In genomic region chr12:24014240-24014639, GRCh38 we compare ENCODE assay signal across 17 cellular contexts.
DNase-seq lines count a peak whose midpoint lies in the region; ATAC-seq, FAIRE-seq and TF ChIP-seq lines count a peak whose summit lies in the region.
"Had no signal": no experiment of that assay in that cellular context is flagged by ENCODE, and none has a peak within 500 bp of the region (broad histone marks: within the 10 kb centered on the region; RNA-seq: fewer than 3 reads in every experiment).

No MANE protein-coding gene starts in this region.

- BruUV-seq in HepG2 (replicated peaks; lab: Mats Ljungman, UMichigan), result no TSS peak

- H3K27me3 Mint-ChIP-seq in brain (no peaks in the 10 kb centered on the region), type B pancreatic cell (peaks cover 3% of the 10 kb centered on the region)
- H3K27me3 Mint-ChIP-seq: CD4-positive, alpha-beta memory T cell; IgD-negative memory B cell had no signal

- H3K36me3 ChIP-seq in Karpas-422 (ENCODE audit: insufficient read depth, low read length) (no peaks in the 10 kb centered on the region), iPS-20b (ENCODE audit: insufficient read depth, low read depth, low read length) (no peaks in the 10 kb centered on the region), HepG2 (replicated peaks in 1 of 2; ENCODE audit: control insufficient read depth in 1 of 2, insufficient read depth in 2 of 2, low read length in 2 of 2) (peaks cover 0 to 1% of the 10 kb centered on the region in 2 experiments; a peak in 1 of 5 replicates)
- H3K36me3 ChIP-seq: BE2C, HAP-1 had no signal

- H3K4me1 ChIP-seq in Karpas-422 (ENCODE audit: low read length), result no peaks in the 10 kb centered on the region
- H3K4me1 ChIP-seq in iPS-20b (ENCODE audit: insufficient read depth, low read length), result peaks cover 8% of the 10 kb centered on the region; the same call in 1 of the 2 replicates
- peaks cover 35% of the 10 kb centered on the region for H3K4me1 ChIP-seq in HepG2 (ENCODE audit: insufficient read depth, low read length)
- H3K4me1 ChIP-seq: BE2C had no signal

- no peak for FAIRE-seq in HepG2 (lab: Jason Lieb, UNC)
- FAIRE-seq: GM12891, GM19239, H1 had no signal

- CTCF ChIA-PET in HepG2 (lab: Yijun Ruan, JAX; ENCODE audit: low intra/inter-chr PET ratio, low total read pairs), result no interaction called here

- H4K20me1 ChIP-seq in Karpas-422 (ENCODE audit: insufficient read depth, low read depth, low read length) (no peaks in the 10 kb centered on the region), HepG2 (ENCODE audit: insufficient read depth, low read length) (no peaks in the 10 kb centered on the region)

- ATAC-seq in HepG2, result no peak
- no peak for ATAC-seq in GM18867 (IDR thresholded peaks at IDR 0.05; ENCODE audit: unreplicated experiment)

- H3K36me3 Mint-ChIP-seq in brain (peaks cover 5% of the 10 kb centered on the region), type B pancreatic cell (peaks cover 8% of the 10 kb centered on the region)
- H3K36me3 Mint-ChIP-seq: CD4-positive, alpha-beta memory T cell had no signal

- no peak for TF ChIP-seq POLR2A in HepG2 (IDR thresholded peaks at IDR 0.05; ENCODE audit: insufficient read depth in 1 of 2, low read depth in 2 of 2, low read length in 2 of 2)

- in situ Hi-C loops in HepG2 (cut with HindIII; ENCODE audit: extremely low pct_ligation_motif_present, low pct_unique_long_range_greater_than_20kb), result loop anchor here (25.0 kb wide), 1 partner anchor 548 kb away; no protein-coding TSS in a partner anchor

- H3K9me2 ChIP-seq in Karpas-422 (replicated peaks; ENCODE audit: insufficient read depth, low read length), result no peaks in the 10 kb centered on the region

- H3K4me3 ChIP-seq in Karpas-422 (ENCODE audit: low read length) (no peak overlapping the region), iPS-20b (ENCODE audit: low read length) (0 out of 2 replicates have a peak overlapping the region, but pooled peaks have one; percentile 11), HepG2 (replicated peaks in 1 of 3; ENCODE audit: insufficient read depth in 1 of 3, low read depth in 2 of 3, low read length in 3 of 3) (no peak overlapping the region)
- H3K4me3 ChIP-seq: HAP-1 had no signal

- H3K9ac ChIP-seq in Karpas-422 (ENCODE audit: low read length), result no peak overlapping the region
- H3K9ac ChIP-seq in iPS-20b (ENCODE audit: low read depth, low read length), result no peak overlapping the region
- H3K9ac ChIP-seq in HepG2 (ENCODE audit: insufficient read depth, low read depth, low read length), result no peak overlapping the region
- H3K9ac ChIP-seq: KMS-11 had no signal

- POLR2A ChIA-PET in HepG2 (lab: Yijun Ruan, JAX), result interaction anchor here (1.3 kb wide), 1 partner anchor 31 kb away, joined by 3 read pairs; no protein-coding TSS in a partner anchor

- TF ChIP-seq RAD21 in HepG2 (CRISPR knock-in tag; IDR thresholded peaks at IDR 0.05), result no peak

- no peak overlapping the region for H2AFZ ChIP-seq in Karpas-422 (ENCODE audit: low read length)
- H2AFZ ChIP-seq in HepG2 (ENCODE audit: low read length), result no peak overlapping the region

- H3K9me3 ChIP-seq in Karpas-422 (ENCODE audit: low read length) (no peaks in the 10 kb centered on the region), iPS-20b (ENCODE audit: insufficient read depth, low read depth, low read length) (no peaks in the 10 kb centered on the region), HepG2 (ENCODE audit: low read length) (no peaks in the 10 kb centered on the region)
- H3K9me3 ChIP-seq: BE2C, HAP-1 had no signal

- WGBS in HepG2 (ENCODE audit: low lambda C conversion rate), result 98% methylated on average over 4 of the region's 4 CpGs

- no peak for TF ChIP-seq EP300 in HepG2 (IDR thresholded peaks at IDR 0.05; ENCODE audit: low read depth in 2 of 2, low read length in 2 of 2)
- TF ChIP-seq EP300 in HepG2 (CRISPR knock-in tag; IDR thresholded peaks at IDR 0.05; ENCODE audit: borderline replicate concordance), result no peak

- H3K27me3 ChIP-seq in Karpas-422 (ENCODE audit: low read length) (no peaks in the 10 kb centered on the region), iPS-20b (ENCODE audit: insufficient read depth, low read length) (peaks cover 50% of the 10 kb centered on the region), HepG2 (ENCODE audit: control insufficient read depth in 1 of 2, insufficient read depth in 2 of 2, low read length in 2 of 2) (no peaks in the 10 kb centered on the region)
- H3K27me3 ChIP-seq: BE2C had no signal

- H3K4me2 ChIP-seq in Karpas-422 (ENCODE audit: low read depth, low read length, poor library complexity, severe bottlenecking) (no peak overlapping the region), HepG2 (ENCODE audit: low read depth, low read length) (no peak overlapping the region)
- H3K4me2 ChIP-seq: KMS-11 had no signal

- peaks cover 42% of the 10 kb centered on the region for H3K4me1 Mint-ChIP-seq in brain
- H3K4me1 Mint-ChIP-seq in type B pancreatic cell (ENCODE audit: unreplicated experiment), result peaks cover 12% of the 10 kb centered on the region
- H3K4me1 Mint-ChIP-seq: CD4-positive, alpha-beta memory T cell; IgD-negative memory B cell had no signal

- peaks cover 4 to 8% (median 6%) of the 10 kb centered on the region in 5 experiments for H3K9me3 Mint-ChIP-seq in brain
- peaks cover 5% of the 10 kb centered on the region for H3K9me3 Mint-ChIP-seq in type B pancreatic cell
- H3K9me3 Mint-ChIP-seq: IgD-negative memory B cell had no signal

- H3K79me2 ChIP-seq in Karpas-422 (ENCODE audit: low read length), result no peaks in the 10 kb centered on the region
- H3K79me2 ChIP-seq in HepG2 (ENCODE audit: insufficient read depth, low read length), result peaks cover 34% of the 10 kb centered on the region

- peak overlapping the region in 4 of 5 experiments; percentile 16 to 91 (median 82) for H3K27ac Mint-ChIP-seq in brain
- peak overlapping the region; percentile 18 for H3K27ac Mint-ChIP-seq in type B pancreatic cell
- H3K27ac Mint-ChIP-seq: CD4-positive, alpha-beta memory T cell; IgD-negative memory B cell had no signal

- TF ChIP-seq CTCF in brain (conservative IDR thresholded peaks at IDR 0.05), result no peak
- TF ChIP-seq CTCF in type B pancreatic cell (conservative IDR thresholded peaks at IDR 0.05), result no peak
- TF ChIP-seq CTCF in HepG2 (CRISPR knock-in tag; IDR thresholded peaks at IDR 0.05), result no peak

- intact Hi-C loops in HepG2 (cut with micrococcal nuclease; ENCODE audit: unreplicated experiment), result no loop called here

- no peak overlapping the region for H3K27ac ChIP-seq in Karpas-422 (ENCODE audit: low read length)
- H3K27ac ChIP-seq in iPS-20b (ENCODE audit: low read length), result no peak overlapping the region
- no peak overlapping the region for H3K27ac ChIP-seq in HepG2 (ENCODE audit: extremely low read length, insufficient read depth, low read length)
- H3K27ac ChIP-seq: C4-2B, KMS-11 had no signal

- H3K4me3 Mint-ChIP-seq in brain (no peak overlapping the region), type B pancreatic cell (no peak overlapping the region)
- H3K4me3 Mint-ChIP-seq: CD4-positive, alpha-beta memory T cell; IgD-negative memory B cell had no signal

- DNase-seq in Karpas-422 (peak; percentile 9), type B pancreatic cell (ENCODE audit: extremely low spot score, unreplicated experiment) (no peak), HepG2 (ENCODE audit: low spot score) (no peak), HPDE6-E6E7 (ENCODE audit: extremely low spot score) (no peak)
- DNase-seq: BE2C; CD4-positive, alpha-beta memory T cell; DMS79 had no signal

TF ChIP-seq in HepG2, 621 proteins besides CTCF, POLR2A, EP300 and RAD21:
- TF ChIP-seq ZMAT3 (CRISPR knock-in tag; conservative IDR thresholded peaks at IDR 0.05), result no peak
- TF ChIP-seq SP5 (CRISPR knock-in tag; IDR thresholded peaks at IDR 0.05; ENCODE audit: borderline replicate concordance, low read depth), result no peak
